ENCODE assay signal across 8 cellular contexts in the genomic region with DNA sequence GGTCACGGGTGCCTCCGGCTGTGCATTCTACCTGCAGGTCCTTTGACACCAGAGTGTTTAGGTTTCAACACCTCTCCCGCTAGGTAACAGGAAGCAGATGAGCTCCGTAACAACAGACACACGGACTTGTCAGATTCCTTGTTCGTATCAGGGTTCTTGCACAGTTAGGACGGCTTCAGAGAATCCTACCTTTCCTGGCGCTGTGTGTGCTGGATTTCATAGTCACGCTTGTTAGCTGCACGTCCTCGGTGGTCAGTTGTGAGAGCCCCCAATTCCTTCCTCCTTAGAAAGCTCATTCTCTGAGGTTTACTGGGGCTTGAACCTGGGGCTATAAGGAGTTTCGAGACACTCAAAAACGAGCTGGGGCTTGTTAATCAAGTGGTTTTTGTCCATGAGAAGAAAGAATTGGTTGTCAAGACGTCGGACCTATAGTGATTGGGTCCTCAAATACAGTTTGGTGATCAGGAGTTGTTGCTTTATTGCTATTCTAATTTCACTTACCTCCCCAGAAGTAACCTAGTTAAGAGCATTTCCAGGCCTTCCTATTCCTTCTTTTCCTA. TPM values are rescaled to one million over a fixed set of nuclear protein-coding genes. Genes with fewer than 3 reads are reported as not detected.
DNase-seq lines count a peak whose midpoint lies in the region; ATAC-seq and TF ChIP-seq lines count a peak whose summit lies in the region.

No MANE protein-coding gene starts in this region.

- H3K27ac ChIP-seq in C4-2B (peak overlapping the region; percentile 94), subcutaneous abdominal adipose tissue (ENCODE audit: low read depth, low read length) (peak overlapping the region; percentile 90)

- peaks cover 6% of the 10 kb centered on the region for H3K27me3 Mint-ChIP-seq in HFFc6 (ENCODE audit: insufficient read depth)
- no peaks in the 10 kb centered on the region for H3K27me3 Mint-ChIP-seq in activated naive CD8-positive, alpha-beta T cell

- no peaks in the 10 kb centered on the region for H3K27me3 ChIP-seq in subcutaneous abdominal adipose tissue (ENCODE audit: control insufficient read depth in 5 of 5, insufficient read depth in 4 of 5, low read length in 5 of 5)

- H3K36me3 Mint-ChIP-seq in HFFc6 (ENCODE audit: low read depth): peaks cover 14% of the 10 kb centered on the region
- peaks cover 18% of the 10 kb centered on the region for H3K36me3 Mint-ChIP-seq in activated naive CD8-positive, alpha-beta T cell

- TF ChIP-seq CTCF in C4-2B (conservative IDR thresholded peaks at IDR 0.05) (no peak), HFFc6 (IDR thresholded peaks at IDR 0.05) (no peak)

- no peak for DNase-seq in HFFc6
- peak; percentile 39 for DNase-seq in inferior parietal cortex (ENCODE audit: extremely low spot score)
- no peak for DNase-seq in OCI-M2 (lab: John Stamatoyannopoulos, UW; ENCODE audit: unreplicated experiment)
- no peak for DNase-seq in HT-29 (ENCODE audit: low spot score)

- peaks cover 49% of the 10 kb centered on the region for H3K4me1 Mint-ChIP-seq in HFFc6 (ENCODE audit: low read depth)
- H3K4me1 Mint-ChIP-seq in activated naive CD8-positive, alpha-beta T cell (ENCODE audit: low read depth): peaks cover 43% of the 10 kb centered on the region

- peaks cover 7 to 28% (median 22%) of the 10 kb centered on the region in 5 donors for H3K4me1 ChIP-seq in subcutaneous abdominal adipose tissue (ENCODE audit: control insufficient read depth in 5 of 5, insufficient read depth in 5 of 5, low read length in 5 of 5)

- H3K36me3 ChIP-seq in subcutaneous abdominal adipose tissue (ENCODE audit: control insufficient read depth in 5 of 5, insufficient read depth in 5 of 5, low read length in 5 of 5): peaks cover 0 to 17% (median 11%) of the 10 kb centered on the region in 5 donors

- peak overlapping the region; percentile 62 to 89 (median 83) for H3K4me3 ChIP-seq in subcutaneous abdominal adipose tissue (ENCODE audit: low read depth in 1 of 5, low read length in 5 of 5)

- no peak for ATAC-seq in GM19452 (IDR thresholded peaks at IDR 0.05; ENCODE audit: unreplicated experiment)

- no peaks in the 10 kb centered on the region for H3K9me3 Mint-ChIP-seq in HFFc6
- no peaks in the 10 kb centered on the region for H3K9me3 Mint-ChIP-seq in activated naive CD8-positive, alpha-beta T cell (ENCODE audit: low read depth)

- peak overlapping the region; percentile 84 for H3K27ac Mint-ChIP-seq in HFFc6
- peak overlapping the region; percentile 100 for H3K27ac Mint-ChIP-seq in activated naive CD8-positive, alpha-beta T cell

- H3K9ac ChIP-seq in subcutaneous abdominal adipose tissue (ENCODE audit: low read length in 5 of 5): peak overlapping the region; percentile 63 to 88 (median 84)

- no peaks in the 10 kb centered on the region for H3K9me3 ChIP-seq in subcutaneous abdominal adipose tissue (ENCODE audit: control insufficient read depth in 5 of 5, low read length in 5 of 5)

- peak overlapping the region; percentile 91 for H3K4me3 Mint-ChIP-seq in HFFc6
- peak overlapping the region; percentile 98 for H3K4me3 Mint-ChIP-seq in activated naive CD8-positive, alpha-beta T cell

RNA-seq across cellular contexts. Expression of a gene that starts 0.7 kb away (rescaled TPM):
- 10 to 100 TPM; 23.6 to 38.7 (median 33.7) TPM for total RNA-seq in HFFc6 (2021; fragmentation: NEBNext Ultra II Directional; extraction: Animal tissue kit (Norgen Biotek cat#: 25700))
- 17.1 and 25.7 TPM in 2 replicates for total RNA-seq in HT-29 (2014; rRNA removed; shearing (Covaris generic))

RNA-seq across cellular contexts. Expression of a gene that starts 29.2 kb away (rescaled TPM):
- 10 to 100 TPM; 10.3 to 30.9 (median 22.1) TPM for total RNA-seq in HFFc6 (2021; fragmentation: NEBNext Ultra II Directional; extraction: Animal tissue kit (Norgen Biotek cat#: 25700))
- 2.6 and 3.7 TPM in 2 replicates for total RNA-seq in HT-29 (2014; rRNA removed; shearing (Covaris generic))

RNA-seq across cellular contexts. Expression of a gene that starts 33.2 kb away (rescaled TPM):
- total RNA-seq in HFFc6 (2021; fragmentation: NEBNext Ultra II Directional; extraction: Animal tissue kit (Norgen Biotek cat#: 25700)): 10 to 100 TPM; 33.4 to 37.4 (median 36.1) TPM
- 42.9 and 48.5 TPM in 2 replicates for total RNA-seq in HT-29 (2014; rRNA removed; shearing (Covaris generic))

RNA-seq across cellular contexts. Expression of a gene that starts 38.8 kb away (rescaled TPM):
- total RNA-seq in HFFc6 (2021; fragmentation: NEBNext Ultra II Directional; extraction: Animal tissue kit (Norgen Biotek cat#: 25700)): 10 to 100 TPM; 58.2 to 64.0 (median 61.1) TPM
- total RNA-seq in HT-29 (2014; rRNA removed; shearing (Covaris generic)): 162 and 181 TPM in 2 replicates

RNA-seq across cellular contexts. Expression of a gene that starts 42.4 kb away (rescaled TPM):
- total RNA-seq in HFFc6 (2021; fragmentation: NEBNext Ultra II Directional; extraction: Animal tissue kit (Norgen Biotek cat#: 25700)): 10 to 100 TPM in 2 of 6 experiments, 1 to 10 TPM in 4; 5.4 to 11.2 (median 9.2) TPM
- total RNA-seq in HT-29 (2014; rRNA removed; shearing (Covaris generic)): 139 and 147 TPM in 2 replicates
